ENCODE assay signal across 16 cellular contexts in the genomic region with DNA sequence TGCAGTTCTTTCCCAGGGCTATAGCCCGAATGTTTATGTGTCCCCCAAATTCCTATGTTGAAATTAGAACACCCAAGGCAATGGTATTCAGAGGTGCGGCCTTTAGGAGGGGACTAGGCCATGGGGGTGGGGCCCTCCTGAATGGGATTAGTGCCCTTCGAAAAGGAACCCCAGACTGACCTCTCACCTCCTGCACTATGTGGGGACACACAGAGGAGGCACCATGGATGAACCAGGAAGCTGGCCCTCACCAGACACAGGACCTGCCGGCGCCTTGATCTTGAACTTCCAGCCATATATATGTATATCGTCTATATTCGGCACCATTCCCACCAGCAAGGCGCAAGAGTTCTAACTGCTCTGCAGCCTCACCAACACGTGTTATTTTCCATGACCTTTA.
A peak's percentile ranks its signal among the peaks of the same experiment; 100 is the strongest.
DNase-seq lines count a peak whose midpoint lies in the region; ATAC-seq, FAIRE-seq and TF ChIP-seq lines count a peak whose summit lies in the region.
"Had no signal": no experiment of that assay in that cellular context is flagged by ENCODE, and none has a peak within 500 bp of the region (broad histone marks: within the 10 kb centered on the region; RNA-seq: fewer than 3 reads in every experiment).

No MANE protein-coding gene starts in this region.

- no peak overlapping the region for H3K4me3 ChIP-seq in right cardiac atrium (ENCODE audit: low read length)
- H3K4me3 ChIP-seq in kidney (ENCODE audit: low read length in 2 of 2): no peak overlapping the region
- no peak overlapping the region for H3K4me3 ChIP-seq in osteoblast (ENCODE audit: insufficient read depth, low read length)
- no peak overlapping the region for H3K4me3 ChIP-seq in stomach
- H3K4me3 ChIP-seq: GM23248, HAP-1 had no signal

- 80% methylated on average over 9 of the region's 9 CpGs for WGBS in right cardiac atrium
- 85 to 91% (median 89%) methylated on average over 9 of the region's 9 CpGs for WGBS in stomach, 5 donors

- intact Hi-C loops in right cardiac atrium (cut with DNase I): no loop called here
- intact Hi-C loops in Right ventricle myocardium superior (cut with DNase I): no loop called here
- intact Hi-C loops in kidney (cut with DNase I): no loop called here
- intact Hi-C loops in stomach (cut with DNase I; ENCODE audit: low total_unique reads): no loop called here

- TF ChIP-seq CTCF in kidney (IDR thresholded peaks at IDR 0.05; ENCODE audit: borderline replicate concordance, extremely low read depth, insufficient read depth) (no peak), osteoblast (IDR thresholded peaks at IDR 0.05; ENCODE audit: extremely low read depth, low read depth, low read length) (no peak), stomach (IDR thresholded peaks at IDR 0.05) (no peak)

- DNase-seq in right cardiac atrium (peak in 2 of 3 donors; percentile 6 to 28), Right ventricle myocardium superior (no peak), kidney (peak; percentile 7), osteoblast (ENCODE audit: insufficient read length, low spot score, missing footprints) (peak; percentile 31), stomach (no peak), NCI-H128 (lab: John Stamatoyannopoulos, UW; ENCODE audit: unreplicated experiment) (no peak)
- DNase-seq: ACHN; BE2C; CD4-positive, alpha-beta T cell; GM23248 had no signal

- no peak overlapping the region for H3K27ac ChIP-seq in right cardiac atrium (ENCODE audit: low read length)
- H3K27ac ChIP-seq in kidney (ENCODE audit: low read depth in 2 of 2, low read length in 2 of 2): no peak overlapping the region
- H3K27ac ChIP-seq in osteoblast (ENCODE audit: low read depth, low read length): no peak overlapping the region
- H3K27ac ChIP-seq in stomach: no peak overlapping the region
- H3K27ac ChIP-seq: C4-2B, GM23248 had no signal

- no peaks in the 10 kb centered on the region for H3K79me2 ChIP-seq in osteoblast (ENCODE audit: insufficient read depth, low read length)

- no peaks in the 10 kb centered on the region for H4K20me1 ChIP-seq in osteoblast (ENCODE audit: insufficient read depth, low read length)

- H3K9ac ChIP-seq in kidney (ENCODE audit: low read length in 2 of 2): no peak overlapping the region
- H3K9ac ChIP-seq: GM23248 had no signal

- H3K4me1 ChIP-seq in right cardiac atrium (ENCODE audit: control insufficient read depth, insufficient read depth, low read length) (no peaks in the 10 kb centered on the region), kidney (ENCODE audit: control insufficient read depth in 1 of 2, insufficient read depth in 1 of 2, low read depth in 1 of 2, low read length in 2 of 2) (no peaks in the 10 kb centered on the region), osteoblast (ENCODE audit: insufficient read depth, low read length) (no peaks in the 10 kb centered on the region), stomach (peaks cover 8 to 12% (median 10%) of the 10 kb centered on the region in 4 donors)
- H3K4me1 ChIP-seq: BE2C, Caco-2, HAP-1 had no signal

- FAIRE-seq in kidney (lab: Jason Lieb, UNC): no peak
- FAIRE-seq: A204.1, D721Med, GM12891 had no signal

- ATAC-seq in right cardiac atrium (no peak), Right ventricle myocardium superior (ENCODE audit: poor library complexity) (no peak)

- no peak for TF ChIP-seq EP300 in stomach (IDR thresholded peaks at IDR 0.05)

- no peak overlapping the region for H2AFZ ChIP-seq in osteoblast (ENCODE audit: low read length)
- H2AFZ ChIP-seq: GM23248 had no signal

- H3K4me2 ChIP-seq in osteoblast (ENCODE audit: insufficient read depth, low read length): no peak overlapping the region

- H3K36me3 ChIP-seq in kidney (ENCODE audit: control insufficient read depth in 1 of 2, insufficient read depth in 2 of 2, low read length in 2 of 2): no peaks in the 10 kb centered on the region
- H3K36me3 ChIP-seq in osteoblast (ENCODE audit: insufficient read depth, low read length): no peaks in the 10 kb centered on the region
- H3K36me3 ChIP-seq in stomach: no peaks in the 10 kb centered on the region
- H3K36me3 ChIP-seq: BE2C, HAP-1 had no signal

- no peaks in the 10 kb centered on the region for H3K27me3 ChIP-seq in right cardiac atrium (ENCODE audit: control insufficient read depth, insufficient read depth)
- no peaks in the 10 kb centered on the region for H3K27me3 ChIP-seq in osteoblast (ENCODE audit: insufficient read depth, low read length)
- H3K27me3 ChIP-seq in stomach: peaks cover 0 to 9% (median 3%) of the 10 kb centered on the region in 3 donors
- H3K27me3 ChIP-seq: BE2C had no signal

- H3K9me3 ChIP-seq in right cardiac atrium (ENCODE audit: control insufficient read depth, low read length) (peaks cover 2% of the 10 kb centered on the region), kidney (ENCODE audit: control insufficient read depth in 1 of 2, low read length in 2 of 2) (peaks cover 2 to 7% of the 10 kb centered on the region in 2 donors), osteoblast (ENCODE audit: low read depth, low read length) (no peaks in the 10 kb centered on the region), stomach (peaks cover 0 to 31% (median 21%) of the 10 kb centered on the region in 4 donors)

- TF ChIP-seq POLR2A in stomach (IDR thresholded peaks at IDR 0.05): no peak

Comparison
In these comparisons a context has a peak if more than half of its experiments do, and no peak if none do; other contexts are left out.
1. DNase-seq: peak in right cardiac atrium (2 of 3), kidney (single experiment) and osteoblast (single experiment); none in Right ventricle myocardium superior (single experiment), stomach (single experiment) and NCI-H128 (single experiment).